In the genomic region with DNA sequence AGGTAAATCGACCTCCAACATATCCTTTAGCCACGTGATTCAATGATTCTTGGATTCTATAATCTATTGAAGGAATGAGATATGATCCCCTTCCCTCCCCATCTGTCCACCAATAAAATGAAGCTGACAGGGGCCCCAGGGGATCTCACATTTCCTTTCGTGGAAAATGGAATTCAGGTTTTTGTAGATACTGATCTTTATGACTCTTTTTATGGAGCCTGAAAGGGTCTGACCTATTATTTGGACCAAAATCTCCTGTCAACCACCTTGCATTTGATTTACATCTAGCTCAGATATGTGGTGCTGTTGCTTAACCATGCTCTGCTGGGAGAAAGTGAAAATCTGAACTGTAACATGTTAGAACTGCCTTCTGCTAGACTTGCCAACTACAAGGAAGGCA, we compare ENCODE assay signal across 28 cellular contexts.
"Had no signal": no experiment of that assay in that cellular context is flagged by ENCODE, and none has a peak within 500 bp of the region (broad histone marks: within the 10 kb centered on the region; RNA-seq: fewer than 3 reads in every experiment).

No MANE protein-coding gene starts in this region.

- H3K27me3 Mint-ChIP-seq: activated CD4-positive, alpha-beta memory T cell treated with anti-CD3 and anti-CD28 coated beads, Interleukin-2, amount 10 ng/mL, durations not matched to agents 7 days and 5 days; activated CD4-positive, alpha-beta T cell treated with anti-CD3 and anti-CD28 coated beads, Interleukin-2, amount 10 ng/mL, durations not matched to agents 7 days and 5 days; activated naive CD8-positive, alpha-beta T cell; activated T-cell treated with anti-CD3 and anti-CD28 coated beads, Interleukin-2, amount 50 U/mL, for 24 hours; T-helper 17 cell had no signal

- H3K4me1 Mint-ChIP-seq: activated CD4-positive, alpha-beta memory T cell treated with anti-CD3 and anti-CD28 coated beads, Interleukin-2, amount 10 ng/mL, durations not matched to agents 7 days and 5 days; activated CD4-positive, alpha-beta T cell treated with anti-CD3 and anti-CD28 coated beads, Interleukin-2, amount 10 ng/mL, durations not matched to agents 7 days and 5 days; T-helper 17 cell had no signal

- H3K36me3 Mint-ChIP-seq: activated naive CD8-positive, alpha-beta T cell had no signal

- ATAC-seq: activated T-cell treated with anti-CD3 and anti-CD28 coated beads, Interleukin-2, amount 50 U/mL, for 72 hours; T-helper 17 cell had no signal

- H3K4me3 Mint-ChIP-seq: activated CD4-positive, alpha-beta memory T cell treated with anti-CD3 and anti-CD28 coated beads, Interleukin-2, amount 10 ng/mL, durations not matched to agents 7 days and 5 days; activated CD4-positive, alpha-beta T cell treated with anti-CD3 and anti-CD28 coated beads, Interleukin-2, amount 10 ng/mL, durations not matched to agents 7 days and 5 days; activated naive CD8-positive, alpha-beta T cell; activated T-cell treated with anti-CD3 and anti-CD28 coated beads, Interleukin-2, amount 50 U/mL, for 24 hours; activated T-cell treated with anti-CD3 and anti-CD28 coated beads, Interleukin-2, amount 50 U/mL, for 72 hours; T-helper 17 cell; T-helper 2 cell treated with Interferon-gamma antibody and Interleukin-4, amounts not matched to agents 5 μg/mL and 100 μg/mL, for 36 hours had no signal

- H3K27ac ChIP-seq: brain microvascular endothelial cell, epithelial cell of prostate, esophagus squamous epithelium had no signal

- H3K9me3 Mint-ChIP-seq: activated CD4-positive, alpha-beta memory T cell treated with anti-CD3 and anti-CD28 coated beads, Interleukin-2, amount 10 ng/mL, durations not matched to agents 7 days and 5 days; activated CD4-positive, alpha-beta T cell treated with anti-CD3 and anti-CD28 coated beads, Interleukin-2, amount 10 ng/mL, durations not matched to agents 7 days and 5 days; activated T-cell treated with anti-CD3 and anti-CD28 coated beads, Interleukin-2, amount 50 U/mL, for 24 hours; T-helper 2 cell treated with Interferon-gamma antibody and Interleukin-4, amounts not matched to agents 5 μg/mL and 100 μg/mL, for 36 hours had no signal

- H3K4me1 ChIP-seq: esophagus squamous epithelium had no signal

- H3K27ac Mint-ChIP-seq: activated CD4-positive, alpha-beta memory T cell treated with anti-CD3 and anti-CD28 coated beads, Interleukin-2, amount 10 ng/mL, durations not matched to agents 7 days and 5 days; activated CD4-positive, alpha-beta T cell treated with anti-CD3 and anti-CD28 coated beads, Interleukin-2, amount 10 ng/mL, durations not matched to agents 7 days and 5 days; activated naive CD8-positive, alpha-beta T cell; activated T-cell treated with anti-CD3 and anti-CD28 coated beads, Interleukin-2, amount 50 U/mL, for 24 hours; activated T-cell treated with anti-CD3 and anti-CD28 coated beads, Interleukin-2, amount 50 U/mL, for 72 hours; T-helper 17 cell; T-helper 2 cell treated with Interferon-gamma antibody and Interleukin-4, amounts not matched to agents 5 μg/mL and 100 μg/mL, for 36 hours had no signal

- H3K9me3 ChIP-seq: esophagus squamous epithelium had no signal

- H3K4me3 ChIP-seq: esophagus squamous epithelium had no signal

- H3K36me3 ChIP-seq: brain microvascular endothelial cell, esophagus squamous epithelium had no signal

- DNase-seq: activated CD4-positive, alpha-beta memory T cell treated with anti-CD3 and anti-CD28 coated beads, Interleukin-2, amount 10 ng/mL, durations not matched to agents 7 days and 5 days; activated CD4-positive, alpha-beta T cell treated with anti-CD3 and anti-CD28 coated beads for 4 hours; activated CD4-positive, alpha-beta T cell treated with anti-CD3 and anti-CD28 coated beads, Interleukin-2, amount 10 ng/mL, durations not matched to agents 7 days and 5 days; activated CD4-positive, alpha-beta T cell treated with anti-CD3 and anti-CD28 coated beads, Interleukin-2, amount 50 U/mL, for 4 hours; activated CD4-positive, CD25-positive, alpha-beta regulatory T cell; activated CD4-positive, CD25-positive, alpha-beta regulatory T cell treated with anti-CD3 and anti-CD28 coated beads, Interleukin-2, amount 50 U/mL, for 72 hours; activated CD8-positive, alpha-beta memory T cell treated with anti-CD3 and anti-CD28 coated beads, Interleukin-2, amount 50 U/mL, for 48 hours; activated gamma-delta T cell treated with Interleukin-2 at 50 U/mL for 16 hours; activated naive CD4-positive, alpha-beta T cell treated with anti-CD3 and anti-CD28 coated beads, Interleukin-2, amount 50 U/mL, for 16 hours; activated naive CD4-positive, alpha-beta T cell treated with Interleukin-2 at 50 U/mL for 16 hours; activated T-cell treated with anti-CD3 and anti-CD28 coated beads for 4 hours; activated T-cell treated with anti-CD3 and anti-CD28 coated beads, Interleukin-2, amount 50 U/mL, for 24 hours; activated T-cell treated with anti-CD3 and anti-CD28 coated beads, Interleukin-2, amount 50 U/mL, for 72 hours; amniotic stem cell; anterior cingulate cortex; brain microvascular endothelial cell; caudate nucleus; cortex of kidney; dermis blood vessel endothelial cell; effector CD4-positive, alpha-beta T cell; esophagus squamous epithelium; head of caudate nucleus; T-helper 1 cell; T-helper 17 cell; T1000 had no signal
